1 cellular context compared by ENCODE assay signal in the genomic region with DNA sequence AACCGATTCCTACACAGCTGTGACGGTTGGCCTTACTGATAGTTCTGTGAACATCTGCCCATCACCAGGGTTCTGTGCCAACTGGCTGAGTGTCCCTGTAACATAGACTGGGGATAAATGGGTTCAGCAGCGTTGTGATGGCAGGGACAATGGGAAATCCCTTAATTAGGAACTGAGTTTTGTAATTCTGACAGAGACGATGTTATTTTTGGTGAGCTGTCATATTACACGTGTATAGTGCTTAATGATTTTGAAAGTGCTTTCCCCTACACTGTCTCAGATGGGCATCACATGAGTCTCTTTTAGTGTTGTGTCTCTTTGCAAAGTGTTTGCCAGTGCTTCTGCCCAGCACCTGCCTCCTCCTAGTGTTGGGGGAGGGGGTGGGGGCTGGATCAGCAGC.
A peak's percentile ranks its signal among the peaks of the same experiment; 100 is the strongest.
TF ChIP-seq lines count a peak whose summit lies in the region.

No MANE protein-coding gene starts in this region.

TF ChIP-seq in GM12878, 131 proteins besides CTCF, POLR2A, EP300 and RAD21:
- TF ChIP-seq, protein P1, sequence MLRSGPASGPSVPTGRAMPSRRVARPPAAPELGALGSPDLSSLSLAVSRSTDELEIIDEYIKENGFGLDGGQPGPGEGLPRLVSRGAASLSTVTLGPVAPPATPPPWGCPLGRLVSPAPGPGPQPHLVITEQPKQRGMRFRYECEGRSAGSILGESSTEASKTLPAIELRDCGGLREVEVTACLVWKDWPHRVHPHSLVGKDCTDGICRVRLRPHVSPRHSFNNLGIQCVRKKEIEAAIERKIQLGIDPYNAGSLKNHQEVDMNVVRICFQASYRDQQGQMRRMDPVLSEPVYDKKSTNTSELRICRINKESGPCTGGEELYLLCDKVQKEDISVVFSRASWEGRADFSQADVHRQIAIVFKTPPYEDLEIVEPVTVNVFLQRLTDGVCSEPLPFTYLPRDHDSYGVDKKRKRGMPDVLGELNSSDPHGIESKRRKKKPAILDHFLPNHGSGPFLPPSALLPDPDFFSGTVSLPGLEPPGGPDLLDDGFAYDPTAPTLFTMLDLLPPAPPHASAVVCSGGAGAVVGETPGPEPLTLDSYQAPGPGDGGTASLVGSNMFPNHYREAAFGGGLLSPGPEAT (IDR thresholded peaks at IDR 0.05; ENCODE audit: low read depth) = 0 out of 2 replicates have a peak, but pooled peaks have one; percentile 55
- TF ChIP-seq PAX5 (IDR thresholded peaks at IDR 0.05; ENCODE audit: borderline replicate concordance, low read depth, low read length) = no peak
- TF ChIP-seq ATF7 (IDR thresholded peaks at IDR 0.05; ENCODE audit: low read depth) = peak; percentile 30; the same call in 1 of the 2 replicates
- TF ChIP-seq TCF12 (IDR thresholded peaks at IDR 0.05; ENCODE audit: low read depth, low read length) = no peak
- TF ChIP-seq MTA2 (IDR thresholded peaks at IDR 0.05; ENCODE audit: low read depth) = peak; percentile 55; the same call in 1 of the 2 replicates
- no peak for TF ChIP-seq STAT1 (conservative IDR thresholded peaks at IDR 0.05)
- peak in 1 of 2 experiments; percentile 73; a peak in 2 of 4 replicates for TF ChIP-seq BHLHE40 (IDR thresholded peaks at IDR 0.05; ENCODE audit: borderline replicate concordance in 1 of 2, low read depth in 2 of 2, low read length in 1 of 2)
- peak; percentile 36; the same call in 1 of the 2 replicates for TF ChIP-seq DPF2 (IDR thresholded peaks at IDR 0.05)
